22 cellular contexts compared by ENCODE assay signal in genomic region chr20:56833427-56833826, GRCh38.
"Had no signal": no experiment of that assay in that cellular context is flagged by ENCODE, and none has a peak within 500 bp of the region (broad histone marks: within the 10 kb centered on the region; RNA-seq: fewer than 3 reads in every experiment).

No MANE protein-coding gene starts in this region.

- H3K9me3 ChIP-seq: lower lobe of right lung, mucosa of descending colon had no signal

- ATAC-seq: activated CD4-positive, CD25-positive, alpha-beta regulatory T cell treated with anti-CD3 and anti-CD28 coated beads, Interleukin-2, amount 50 U/mL, for 24 hours; activated CD8-positive, alpha-beta memory T cell treated with anti-CD3 and anti-CD28 coated beads, Interleukin-2, amount 10 ng/mL, durations not matched to agents 7 days and 5 days; activated CD8-positive, alpha-beta T cell treated with anti-CD3 and anti-CD28 coated beads for 36 hours; activated naive CD8-positive, alpha-beta T cell treated with anti-CD3 and anti-CD28 coated beads, Interleukin-2, amount 50 U/mL, for 24 hours; left lobe of liver; lower lobe of right lung; mucosa of descending colon; right cardiac atrium had no signal

- DNase-seq: activated CD4-positive, alpha-beta T cell treated with anti-CD3 and anti-CD28 coated beads, Interleukin-2, amount 10 ng/mL, durations not matched to agents 7 days and 5 days; activated CD8-positive, alpha-beta memory T cell treated with anti-CD3 and anti-CD28 coated beads, Interleukin-2, amount 10 ng/mL, durations not matched to agents 7 days and 5 days; activated CD8-positive, alpha-beta T cell treated with anti-CD3 and anti-CD28 coated beads for 36 hours; activated effector memory CD4-positive, alpha-beta T cell treated with anti-CD3 and anti-CD28 coated beads, Interleukin-2, amount 50 U/mL, for 16 hours; activated naive CD4-positive, alpha-beta T cell treated with anti-CD3 and anti-CD28 coated beads, Interleukin-2, amount 10 ng/mL, durations not matched to agents 7 days and 5 days; activated naive CD8-positive, alpha-beta T cell treated with anti-CD3 and anti-CD28 coated beads, Interleukin-2, amount 50 U/mL, for 24 hours; activated T-cell treated with anti-CD3 and anti-CD28 coated beads for 4 hours; cortex of kidney; endodermal cell; lower lobe of right lung; mesendoderm; mucosa of descending colon; nephron progenitor cell; right cardiac atrium; stimulated activated CD4-positive, alpha-beta T cell treated with anti-CD3 and anti-CD28 coated beads, Interleukin-4, amount 100 ng/mL, for 24 hours; stimulated activated naive CD4-positive, alpha-beta T cell treated with Interleukin-2 at 50 U/mL for 16 hours had no signal

- H3K27ac ChIP-seq: cardiac muscle cell, epithelial cell of prostate, lower lobe of right lung, parathyroid adenoma, VCaP had no signal

- H3K4me1 ChIP-seq: lower lobe of right lung, parathyroid adenoma had no signal

- H2AFZ ChIP-seq: parathyroid adenoma had no signal

- H3K9ac ChIP-seq: parathyroid adenoma had no signal

- H3K36me3 ChIP-seq: cardiac muscle cell, lower lobe of right lung had no signal

- H3K79me2 ChIP-seq: parathyroid adenoma had no signal

- H3K4me3 ChIP-seq: cardiac muscle cell, lower lobe of right lung, mucosa of descending colon had no signal
